Comparison of ENCODE assay signal across 31 cellular contexts in genomic region chr12:20150835-20151234, GRCh38.
A peak's percentile ranks its signal among the peaks of the same experiment; 100 is the strongest.
DNase-seq lines count a peak whose midpoint lies in the region; ATAC-seq, FAIRE-seq and TF ChIP-seq lines count a peak whose summit lies in the region.
"Had no signal": no experiment of that assay in that cellular context is flagged by ENCODE, and none has a peak within 500 bp of the region (broad histone marks: within the 10 kb centered on the region; RNA-seq: fewer than 3 reads in every experiment).

No MANE protein-coding gene starts in this region.

- no peak overlapping the region for H3K9ac ChIP-seq in endothelial cell of umbilical vein (replicated peaks; ENCODE audit: extremely low read depth, insufficient read depth, low read length)

- DNase-seq in M059J (ENCODE audit: low read depth) (peak; percentile 80), NCI-H345 (lab: John Stamatoyannopoulos, UW) (peak; percentile 83), endothelial cell of umbilical vein (ENCODE audit: low read depth, low spot score) (peak; percentile 97), pulmonary artery endothelial cell (ENCODE audit: low read depth, low spot score) (peak; percentile 82), globus pallidus (ENCODE audit: low spot score) (no peak), NAMALWA (ENCODE audit: low spot score) (no peak), lower leg skin (ENCODE audit: low spot score in 2 of 2) (no peak)
- DNase-seq: activated CD4-positive, alpha-beta T cell treated with anti-CD3 and anti-CD28 coated beads for 1 hour; activated CD8-positive, alpha-beta T cell treated with anti-CD3 and anti-CD28 coated beads for 36 hours; anterior cingulate cortex; Calu3; colonic mucosa; esophagus squamous epithelium; Kasumi-1; left ventricle myocardium superior; midbrain; naive thymus-derived CD4-positive, alpha-beta T cell; NCI-H1048; NCI-H2107; NCI-H524 treated with DMSO at 0.1 percent for 48 hours; occipital lobe; SHP77 treated with DMSO at 0.1 percent for 48 hours; stimulated activated naive CD8-positive, alpha-beta T cell treated with anti-CD3 and anti-CD28 coated beads, Interleukin-15, Interleukin-2, amounts not matched to agents 100 U/mL and 50 U/mL, for 24 hours had no signal

- H3K27me3 ChIP-seq in endothelial cell of umbilical vein (ENCODE audit: control insufficient read depth in 2 of 2, insufficient read depth in 2 of 2, low read length in 2 of 2), result no peaks in the 10 kb centered on the region
- H3K27me3 ChIP-seq: colonic mucosa, esophagus squamous epithelium, vagina had no signal

- POLR2A ChIA-PET in endothelial cell of umbilical vein (lab: Charles Lee), result no interaction called here

- 39 to 44% methylated on average over 4 of the region's 4 CpGs for WGBS in lower leg skin, 2 donors

- H3K27ac ChIP-seq in endothelial cell of umbilical vein (ENCODE audit: insufficient read depth, low read depth, low read length), result peak overlapping the region; percentile 66
- H3K27ac ChIP-seq: colonic mucosa, esophagus squamous epithelium, thoracic aorta, vagina had no signal

- no peaks in the 10 kb centered on the region for H3K36me3 ChIP-seq in endothelial cell of umbilical vein (ENCODE audit: control insufficient read depth in 2 of 2, extremely low read depth in 1 of 2, insufficient read depth in 2 of 2, low read length in 2 of 2)
- H3K36me3 ChIP-seq: colonic mucosa, esophagus squamous epithelium, HAP-1, thoracic aorta, vagina had no signal

- no peaks in the 10 kb centered on the region for H3K79me2 ChIP-seq in endothelial cell of umbilical vein (ENCODE audit: control insufficient read depth, insufficient read depth, low read length)

- no peak for TF ChIP-seq POLR2A in endothelial cell of umbilical vein (IDR thresholded peaks at IDR 0.05; ENCODE audit: low read depth, low read length)
- no peak for TF ChIP-seq POLR2A in lower leg skin (IDR thresholded peaks at IDR 0.05)

- TF ChIP-seq CTCF in endothelial cell of umbilical vein (IDR thresholded peaks at IDR 0.05; ENCODE audit: extremely low read depth in 1 of 2, insufficient read depth in 1 of 2, low read depth in 1 of 2, low read length in 2 of 2) (no peak), lower leg skin (IDR thresholded peaks at IDR 0.05) (no peak)

- H3K4me1 ChIP-seq in endothelial cell of umbilical vein (ENCODE audit: control insufficient read depth, extremely low read depth, insufficient read depth, low read length), result peaks cover 8% of the 10 kb centered on the region
- H3K4me1 ChIP-seq: colonic mucosa, HAP-1, vagina had no signal

- H4K20me1 ChIP-seq in endothelial cell of umbilical vein (replicated peaks; ENCODE audit: control insufficient read depth, extremely low read depth, insufficient read depth, low read length), result no peaks in the 10 kb centered on the region

- no TSS peak for BruUV-seq in endothelial cell of umbilical vein (replicated peaks; lab: Mats Ljungman, UMichigan)

- no peak for ATAC-seq in GM18867 (IDR thresholded peaks at IDR 0.05; ENCODE audit: unreplicated experiment)
- ATAC-seq: activated CD8-positive, alpha-beta T cell treated with anti-CD3 and anti-CD28 coated beads for 36 hours; left ventricle myocardium superior; naive thymus-derived CD4-positive, alpha-beta T cell; Panc1; stimulated activated naive CD8-positive, alpha-beta T cell treated with anti-CD3 and anti-CD28 coated beads, Interleukin-15, Interleukin-2, amounts not matched to agents 100 U/mL and 50 U/mL, for 24 hours had no signal

- peak; percentile 94 for FAIRE-seq in endothelial cell of umbilical vein (lab: Jason Lieb, UNC)
- FAIRE-seq: GM18507, islet of Langerhans, TTC549 had no signal

- H3K9me1 ChIP-seq in endothelial cell of umbilical vein (replicated peaks; ENCODE audit: control insufficient read depth, extremely low read depth, insufficient read depth, low read length), result no peaks in the 10 kb centered on the region

- peak overlapping the region; percentile 36 for H3K4me2 ChIP-seq in endothelial cell of umbilical vein (ENCODE audit: insufficient read depth, low read length)

- intact Hi-C loops in endothelial cell of umbilical vein (cut with micrococcal nuclease), result loop anchor here (1.0 to 5.0 kb wide), 3 partner anchors 61 to 574 kb away; no protein-coding TSS in a partner anchor
- intact Hi-C loops in lower leg skin (cut with DNase I; ENCODE audit: low total_unique reads), result no loop called here

- H3K9me3 ChIP-seq in endothelial cell of umbilical vein (replicated peaks; ENCODE audit: control insufficient read depth, insufficient read depth, low read length), result no peaks in the 10 kb centered on the region
- H3K9me3 ChIP-seq: colonic mucosa, esophagus squamous epithelium, HAP-1, thoracic aorta, vagina had no signal

- H3K4me3 ChIP-seq in endothelial cell of umbilical vein (replicated peaks in 1 of 3; ENCODE audit: insufficient read depth in 1 of 3, low read depth in 1 of 3, low read length in 3 of 3), result no peak overlapping the region
- no peak overlapping the region for H3K4me3 ChIP-seq in lower leg skin (ENCODE audit: low read depth, poor library complexity, severe bottlenecking)
- H3K4me3 ChIP-seq: colonic mucosa, esophagus squamous epithelium, HAP-1, thoracic aorta, vagina had no signal

- CTCF ChIA-PET in endothelial cell of umbilical vein (lab: Charles Lee), result interaction anchor here (1.0 to 1.7 kb wide), 8 partner anchors 9 to 393 kb away, joined by 3 to 5 read pairs (median 3); no protein-coding TSS in a partner anchor

- H2AFZ ChIP-seq in endothelial cell of umbilical vein (ENCODE audit: low read depth, low read length), result peak overlapping the region; percentile 94

- dilution Hi-C loops in endothelial cell of umbilical vein (cut with MboI; ENCODE audit: extremely low pct_ligation_motif_present, low sequenced_read_pairs), result no loop called here

TF ChIP-seq in endothelial cell of umbilical vein, 7 proteins besides CTCF, POLR2A, EP300 and RAD21:
- TF ChIP-seq MAX (IDR thresholded peaks at IDR 0.05; ENCODE audit: insufficient read depth, insufficient read length), result peak; percentile 68
- peak; percentile 99 for TF ChIP-seq GATA2 (IDR thresholded peaks at IDR 0.05; ENCODE audit: insufficient read depth, insufficient read length, low read depth, low read length)
- peak; percentile 73 for TF ChIP-seq JUN (IDR thresholded peaks at IDR 0.05; ENCODE audit: borderline replicate concordance, insufficient read depth, insufficient read length, low read depth)
- TF ChIP-seq FOS (IDR thresholded peaks at IDR 0.05; ENCODE audit: borderline replicate concordance, insufficient read depth, low read length), result peak; percentile 66
- TF ChIP-seq EZH2 (IDR thresholded peaks at IDR 0.05; ENCODE audit: borderline replicate concordance, low read depth, low read length, severe bottlenecking), result no peak
- TF ChIP-seq MYC (IDR thresholded peaks at IDR 0.05; ENCODE audit: low read depth, low read length), result peak; percentile 25
- TF ChIP-seq POLR2AphosphoS5 (IDR thresholded peaks at IDR 0.05; ENCODE audit: insufficient read depth, low read depth, low read length), result peak; percentile 65
TF ChIP-seq in endothelial cell of umbilical vein: peak in this region for 6.

Comparison
In these comparisons a context has a peak if more than half of its experiments do, and no peak if none do; other contexts are left out.
1. DNase-seq: peak in M059J (single experiment), NCI-H345 (single experiment), endothelial cell of umbilical vein (single experiment) and pulmonary artery endothelial cell (single experiment); none in globus pallidus (single experiment), NAMALWA (single experiment) and lower leg skin (0 of 2).